ENCODE assay signal across 7 cellular contexts in genomic region chr2:37635359-37636208, GRCh38. TPM values are rescaled to one million over a fixed set of nuclear protein-coding genes. Genes with fewer than 3 reads are reported as not detected.
A peak's percentile ranks its signal among the peaks of the same experiment; 100 is the strongest.
DNase-seq lines count a peak whose midpoint lies in the region; ATAC-seq, FAIRE-seq and TF ChIP-seq lines count a peak whose summit lies in the region.

No MANE protein-coding gene starts in this region.

- H3K4me2 ChIP-seq in endothelial cell of umbilical vein (ENCODE audit: insufficient read depth, low read length): peak overlapping the region; percentile 22

- BruUV-seq in endothelial cell of umbilical vein (replicated peaks; lab: Mats Ljungman, UMichigan): no TSS peak

- peaks cover 19% of the 10 kb centered on the region for H3K4me1 ChIP-seq in endothelial cell of umbilical vein (ENCODE audit: control insufficient read depth, extremely low read depth, insufficient read depth, low read length)

- TF ChIP-seq CTCF in endothelial cell of umbilical vein (IDR thresholded peaks at IDR 0.05; ENCODE audit: extremely low read depth in 1 of 2, insufficient read depth in 1 of 2, low read depth in 1 of 2, low read length in 2 of 2): no peak

- H3K9me1 ChIP-seq in endothelial cell of umbilical vein (replicated peaks; ENCODE audit: control insufficient read depth, extremely low read depth, insufficient read depth, low read length): no peaks in the 10 kb centered on the region

- H3K27ac ChIP-seq in endothelial cell of umbilical vein (ENCODE audit: insufficient read depth, low read depth, low read length): peak overlapping the region; percentile 46

- no peak overlapping the region for H3K9ac ChIP-seq in endothelial cell of umbilical vein (replicated peaks; ENCODE audit: extremely low read depth, insufficient read depth, low read length)

- no peaks in the 10 kb centered on the region for H3K9me3 ChIP-seq in endothelial cell of umbilical vein (replicated peaks; ENCODE audit: control insufficient read depth, insufficient read depth, low read length)

- H3K4me3 ChIP-seq in endothelial cell of umbilical vein (replicated peaks in 1 of 3; ENCODE audit: insufficient read depth in 1 of 3, low read depth in 1 of 3, low read length in 3 of 3): no peak overlapping the region

- no peaks in the 10 kb centered on the region for H3K27me3 ChIP-seq in endothelial cell of umbilical vein (ENCODE audit: control insufficient read depth in 2 of 2, insufficient read depth in 2 of 2, low read length in 2 of 2)

- FAIRE-seq in endothelial cell of umbilical vein (lab: Jason Lieb, UNC): peak; percentile 46

- TF ChIP-seq POLR2A in endothelial cell of umbilical vein (IDR thresholded peaks at IDR 0.05; ENCODE audit: low read depth, low read length): no peak

- H3K79me2 ChIP-seq in endothelial cell of umbilical vein (ENCODE audit: control insufficient read depth, insufficient read depth, low read length): no peaks in the 10 kb centered on the region

- ATAC-seq in GM19395 (IDR thresholded peaks at IDR 0.05; ENCODE audit: unreplicated experiment) (peak; percentile 82), HG03354 (IDR thresholded peaks at IDR 0.05; ENCODE audit: poor library complexity, severe bottlenecking, unreplicated experiment) (peak; percentile 81)

- H2AFZ ChIP-seq in endothelial cell of umbilical vein (ENCODE audit: low read depth, low read length): no peak overlapping the region

- H4K20me1 ChIP-seq in endothelial cell of umbilical vein (replicated peaks; ENCODE audit: control insufficient read depth, extremely low read depth, insufficient read depth, low read length): no peaks in the 10 kb centered on the region

- dilution Hi-C loops in endothelial cell of umbilical vein (cut with MboI; ENCODE audit: extremely low pct_ligation_motif_present, low sequenced_read_pairs): no loop called here

- POLR2A ChIA-PET in endothelial cell of umbilical vein (lab: Charles Lee) (no interaction called here), HEK293T (lab: Yijun Ruan, JAX) (no interaction called here)

- H3K36me3 ChIP-seq in endothelial cell of umbilical vein (ENCODE audit: control insufficient read depth in 2 of 2, extremely low read depth in 1 of 2, insufficient read depth in 2 of 2, low read length in 2 of 2): no peaks in the 10 kb centered on the region

- intact Hi-C loops in endothelial cell of umbilical vein (cut with micrococcal nuclease): no loop called here

- peak; percentile 45 to 55 for DNase-seq in activated CD4-positive, alpha-beta T cell treated with anti-CD3 and anti-CD28 coated beads for 24 hours (ENCODE audit: low read depth in 2 of 2)
- DNase-seq in endothelial cell of umbilical vein (ENCODE audit: low read depth, low spot score) (peak; percentile 62), 8988T (no peak), HEK293T (ENCODE audit: extremely low spot score) (no peak)
- DNase-seq in stimulated activated CD4-positive, alpha-beta T cell treated with anti-CD3 and anti-CD28 coated beads, Interleukin-15, amount 100 ng/mL, for 48 hours (ENCODE audit: low read depth in 2 of 2): peak; percentile 59 to 65

- CTCF ChIA-PET in endothelial cell of umbilical vein (lab: Charles Lee): no interaction called here
- CTCF ChIA-PET in HEK293T (lab: Yijun Ruan, JAX): no interaction called here

TF ChIP-seq in endothelial cell of umbilical vein, 7 proteins besides CTCF, POLR2A, EP300 and RAD21:
- TF ChIP-seq MAX (IDR thresholded peaks at IDR 0.05; ENCODE audit: insufficient read depth, insufficient read length) (no peak), FOS (IDR thresholded peaks at IDR 0.05; ENCODE audit: borderline replicate concordance, insufficient read depth, low read length) (peak; percentile 28), GATA2 (IDR thresholded peaks at IDR 0.05; ENCODE audit: insufficient read depth, insufficient read length, low read depth, low read length) (no peak), MYC (IDR thresholded peaks at IDR 0.05; ENCODE audit: low read depth, low read length) (no peak), POLR2AphosphoS5 (IDR thresholded peaks at IDR 0.05; ENCODE audit: insufficient read depth, low read depth, low read length) (no peak), JUN (IDR thresholded peaks at IDR 0.05; ENCODE audit: borderline replicate concordance, insufficient read depth, insufficient read length, low read depth) (peak; percentile 15), EZH2 (IDR thresholded peaks at IDR 0.05; ENCODE audit: borderline replicate concordance, low read depth, low read length, severe bottlenecking) (no peak)

TF ChIP-seq in HEK293T, 16 proteins besides CTCF, POLR2A, EP300 and RAD21:
- TF ChIP-seq TARDBP (IDR thresholded peaks at IDR 0.05) (no peak), CTBP1 (IDR thresholded peaks at IDR 0.05; ENCODE audit: borderline replicate concordance) (no peak), FOXA1 (IDR thresholded peaks at IDR 0.05) (no peak), ARNT (IDR thresholded peaks at IDR 0.05) (no peak), SUZ12 (IDR thresholded peaks at IDR 0.05) (no peak), LEF1 (IDR thresholded peaks at IDR 0.05; ENCODE audit: borderline replicate concordance) (no peak), HDGF (IDR thresholded peaks at IDR 0.05; ENCODE audit: borderline replicate concordance) (no peak), L3MBTL2 (conservative IDR thresholded peaks at IDR 0.05) (no peak), ZNF384 (IDR thresholded peaks at IDR 0.05) (no peak), FOXK2 (IDR thresholded peaks at IDR 0.05) (no peak), FOXM1 (IDR thresholded peaks at IDR 0.05; ENCODE audit: borderline replicate concordance) (no peak), ELF4 (IDR thresholded peaks at IDR 0.05) (no peak)

RNA-seq across cellular contexts. Expression of gene CDC42EP3, which starts 35.9 kb away (rescaled TPM):
- total RNA-seq in endothelial cell of umbilical vein: 40.2 and 54.7 TPM in 2 replicates
- 14.6 and 14.9 TPM in 2 replicates for polyA plus RNA-seq in endothelial cell of umbilical vein
- polyA plus RNA-seq in endothelial cell of umbilical vein (2011; cell fraction: cytosol; rRNA removed): 23.3 and 25.2 TPM in 2 replicates
- polyA plus RNA-seq in endothelial cell of umbilical vein (2011; cell fraction: nucleus; rRNA removed): 20.4 and 27.5 TPM in 2 replicates
- 12.7 and 22.3 TPM in 2 replicates for polyA plus RNA-seq in endothelial cell of umbilical vein (2012)
- polyA minus RNA-seq in endothelial cell of umbilical vein: 21.0 and 23.1 TPM in 2 replicates
- polyA minus RNA-seq in endothelial cell of umbilical vein (2011; cell fraction: cytosol; rRNA and poly(A)+ RNA removed): 1.1 TPM
- polyA minus RNA-seq in endothelial cell of umbilical vein (2011; cell fraction: nucleus; rRNA and poly(A)+ RNA removed): 19.4 and 31.1 TPM in 2 replicates

Comparison
In these comparisons a context has a peak if more than half of its experiments do, and no peak if none do; other contexts are left out.
1. DNase-seq: peak in activated CD4-positive, alpha-beta T cell treated with anti-CD3 and anti-CD28 coated beads for 24 hours (2 of 2), endothelial cell of umbilical vein (single experiment) and stimulated activated CD4-positive, alpha-beta T cell treated with anti-CD3 and anti-CD28 coated beads, Interleukin-15, amount 100 ng/mL, for 48 hours (2 of 2); none in 8988T (single experiment) and HEK293T (single experiment).